In the genomic region with DNA sequence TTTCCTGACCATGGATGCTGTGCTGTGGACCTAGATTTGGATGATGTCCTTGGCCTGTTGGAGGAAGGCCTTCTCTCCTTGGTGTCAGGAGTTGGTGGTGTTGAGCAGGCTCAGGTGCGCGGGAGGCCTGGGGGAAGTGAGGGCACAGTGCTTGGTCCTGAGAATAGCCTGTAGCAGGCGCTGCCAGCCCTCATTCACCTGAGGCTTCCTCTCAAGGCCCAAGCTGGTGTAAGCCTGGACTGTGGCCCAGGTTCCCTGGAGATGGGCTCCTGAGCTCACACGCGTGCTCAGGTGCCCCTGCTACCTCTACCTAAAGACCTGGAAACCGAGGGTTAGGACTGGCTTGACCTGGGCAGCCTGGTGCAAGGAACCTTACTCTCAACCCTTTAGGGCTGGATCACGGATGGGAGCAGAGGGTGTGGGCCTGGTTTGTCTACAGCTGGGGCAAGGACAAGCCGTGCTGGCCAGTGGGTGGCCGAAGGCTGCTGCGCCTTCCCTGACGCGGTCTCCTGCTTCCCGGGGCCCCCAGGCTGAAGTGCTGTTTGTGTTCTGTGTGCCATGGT, we compare ENCODE assay signal across 10 cellular contexts. TPM values are rescaled to one million over a fixed set of nuclear protein-coding genes. Genes with fewer than 3 reads are reported as not detected.
A peak's percentile ranks its signal among the peaks of the same experiment; 100 is the strongest.
DNase-seq lines count a peak whose midpoint lies in the region; ATAC-seq and TF ChIP-seq lines count a peak whose summit lies in the region.
"Had no signal": no experiment of that assay in that cellular context is flagged by ENCODE, and none has a peak within 500 bp of the region (broad histone marks: within the 10 kb centered on the region; RNA-seq: fewer than 3 reads in every experiment).

No MANE protein-coding gene starts in this region.

- no peaks in the 10 kb centered on the region for H3K27me3 ChIP-seq in CD4-positive, alpha-beta T cell (ENCODE audit: control insufficient read depth, insufficient read depth, low read length)
- H3K27me3 ChIP-seq in Loucy (ENCODE audit: insufficient read depth, low read length, poor library complexity, severe bottlenecking) = no peaks in the 10 kb centered on the region
- no peaks in the 10 kb centered on the region for H3K27me3 ChIP-seq in naive thymus-derived CD4-positive, alpha-beta T cell (ENCODE audit: control insufficient read depth in 2 of 2, insufficient read depth in 2 of 2, low read length in 2 of 2)

- no peak overlapping the region for H3K27ac ChIP-seq in CD4-positive, alpha-beta T cell (ENCODE audit: low read depth, low read length)
- no peak overlapping the region for H3K27ac ChIP-seq in naive thymus-derived CD4-positive, alpha-beta T cell (ENCODE audit: low read depth, low read length)

- peak overlapping the region; percentile 93 for H3K4me3 Mint-ChIP-seq in CD4-positive, alpha-beta T cell
- H3K4me3 Mint-ChIP-seq in central memory CD8-positive, alpha-beta T cell = peak overlapping the region; percentile 90
- H3K4me3 Mint-ChIP-seq in naive thymus-derived CD4-positive, alpha-beta T cell = peak overlapping the region; percentile 88 to 96 (median 92)

- no peaks in the 10 kb centered on the region for H3K9me2 ChIP-seq in Loucy (replicated peaks; ENCODE audit: low read depth, low read length)

- peak overlapping the region; percentile 92 for H3K4me2 ChIP-seq in Loucy (ENCODE audit: low read depth, low read length, poor library complexity, severe bottlenecking)

- CTCF ChIA-PET in CD4-positive, alpha-beta T cell (lab: Charles Lee) = interaction anchor here (1.3 kb wide), 1 partner anchor 11 kb away, joined by 4 read pairs; no protein-coding TSS in a partner anchor
- CTCF ChIA-PET in naive thymus-derived CD4-positive, alpha-beta T cell (lab: Charles Lee) = interaction anchor here (0.8 to 1.0 kb wide), 2 partner anchors 49 to 191 kb away, joined by 3 to 4 read pairs; no protein-coding TSS in a partner anchor

- peak overlapping the region; percentile 96 for H3K27ac Mint-ChIP-seq in CD4-positive, alpha-beta T cell
- peak overlapping the region; percentile 86 for H3K27ac Mint-ChIP-seq in central memory CD8-positive, alpha-beta T cell (ENCODE audit: low read depth)
- peak overlapping the region in 8 of 9 donors; percentile 28 to 90 (median 81) for H3K27ac Mint-ChIP-seq in naive thymus-derived CD4-positive, alpha-beta T cell

- H3K9me3 Mint-ChIP-seq in CD4-positive, alpha-beta T cell = no peaks in the 10 kb centered on the region
- no peaks in the 10 kb centered on the region for H3K9me3 Mint-ChIP-seq in central memory CD8-positive, alpha-beta T cell
- H3K9me3 Mint-ChIP-seq in naive thymus-derived CD4-positive, alpha-beta T cell = no peaks in the 10 kb centered on the region

- no peaks in the 10 kb centered on the region for H3K9me3 ChIP-seq in CD4-positive, alpha-beta T cell (ENCODE audit: control insufficient read depth, low read length)
- no peaks in the 10 kb centered on the region for H3K9me3 ChIP-seq in Loucy (ENCODE audit: insufficient read depth, low read depth, low read length)
- no peaks in the 10 kb centered on the region for H3K9me3 ChIP-seq in naive thymus-derived CD4-positive, alpha-beta T cell (ENCODE audit: control insufficient read depth in 2 of 3, low read length in 3 of 3)

- peaks cover 7% of the 10 kb centered on the region for H3K36me3 Mint-ChIP-seq in CD4-positive, alpha-beta T cell (ENCODE audit: low read depth)
- peaks cover 14% of the 10 kb centered on the region for H3K36me3 Mint-ChIP-seq in central memory CD8-positive, alpha-beta T cell (ENCODE audit: insufficient read depth)
- H3K36me3 Mint-ChIP-seq in naive thymus-derived CD4-positive, alpha-beta T cell = peaks cover 0 to 3% (median 0%) of the 10 kb centered on the region in 5 donors

- no peaks in the 10 kb centered on the region for H3K27me3 Mint-ChIP-seq in CD4-positive, alpha-beta T cell
- H3K27me3 Mint-ChIP-seq in central memory CD8-positive, alpha-beta T cell = no peaks in the 10 kb centered on the region
- H3K27me3 Mint-ChIP-seq in naive thymus-derived CD4-positive, alpha-beta T cell = no peaks in the 10 kb centered on the region

- intact Hi-C loops in CD4-positive, alpha-beta T cell (cut with DNase I, micrococcal nuclease) = loop anchor here (5.0 kb wide), 2 partner anchors 35 to 65 kb away; no protein-coding TSS in a partner anchor
- intact Hi-C loops in naive thymus-derived CD4-positive, alpha-beta T cell (cut with micrococcal nuclease) = loop anchor here in 1 of 2 donors (2.0 kb wide), 1 partner anchor 20 kb away; no protein-coding TSS in a partner anchor

- H3K36me3 ChIP-seq in Loucy (ENCODE audit: insufficient read depth, low read length) = no peaks in the 10 kb centered on the region
- no peaks in the 10 kb centered on the region for H3K36me3 ChIP-seq in naive thymus-derived CD4-positive, alpha-beta T cell (ENCODE audit: control insufficient read depth in 2 of 3, insufficient read depth in 3 of 3, low read length in 3 of 3)

- H3K4me1 ChIP-seq in Loucy (ENCODE audit: insufficient read depth, low read length, poor library complexity, severe bottlenecking) = peaks cover 27% of the 10 kb centered on the region
- H3K4me1 ChIP-seq in naive thymus-derived CD4-positive, alpha-beta T cell (ENCODE audit: control insufficient read depth in 2 of 2, insufficient read depth in 2 of 2, low read length in 2 of 2) = peaks cover 23 to 24% of the 10 kb centered on the region in 2 donors

- H4K20me1 ChIP-seq in Loucy (ENCODE audit: insufficient read depth, low read length, poor library complexity, severe bottlenecking) = peaks cover 4% of the 10 kb centered on the region

- no peaks in the 10 kb centered on the region for H3F3A ChIP-seq in Loucy (ENCODE audit: low read depth)

- peak overlapping the region; percentile 79 for H3K4me3 ChIP-seq in Loucy (ENCODE audit: low read length, poor library complexity, severe bottlenecking)
- peak overlapping the region; percentile 71 for H3K4me3 ChIP-seq in naive thymus-derived CD4-positive, alpha-beta T cell (ENCODE audit: low read length)

- H2AFZ ChIP-seq in Loucy (ENCODE audit: low read length) = no peak overlapping the region

- POLR2A ChIA-PET in CD4-positive, alpha-beta T cell (lab: Charles Lee) = no interaction called here
- POLR2A ChIA-PET in naive thymus-derived CD4-positive, alpha-beta T cell (lab: Charles Lee) = no interaction called here

- peaks cover 27% of the 10 kb centered on the region; the same call in 1 of the 2 replicates for H3K79me2 ChIP-seq in Loucy (ENCODE audit: insufficient read depth, low read length)

- no peak for DNase-seq in CD4-positive, alpha-beta T cell
- no peak for DNase-seq in central memory CD8-positive, alpha-beta T cell (ENCODE audit: low spot score in 2 of 2)
- DNase-seq in naive thymus-derived CD4-positive, alpha-beta T cell = no peak
- no peak for DNase-seq in ureter (ENCODE audit: low spot score)
- no peak for DNase-seq in central memory CD4-positive, alpha-beta T cell
- no peak for DNase-seq in NCI-H748 (lab: John Stamatoyannopoulos, UW; ENCODE audit: unreplicated experiment)
- no peak for DNase-seq in HUDEP-2 (lab: John Stamatoyannopoulos, UW; ENCODE audit: unreplicated experiment in 76 of 76)
- DNase-seq: effector CD8-positive, alpha-beta T cell; NCI-H1417 had no signal

- H3K9ac ChIP-seq in Loucy (ENCODE audit: low read depth, low read length, poor library complexity, severe bottlenecking) = peak overlapping the region; percentile 92

- no peak for TF ChIP-seq CTCF in CD4-positive, alpha-beta T cell (IDR thresholded peaks at IDR 0.05)
- peak; percentile 39 for TF ChIP-seq CTCF in Loucy (conservative IDR thresholded peaks at IDR 0.05; ENCODE audit: low read length)

- H3K4me1 Mint-ChIP-seq in CD4-positive, alpha-beta T cell (ENCODE audit: low read depth) = peaks cover 28% of the 10 kb centered on the region
- peaks cover 28% of the 10 kb centered on the region for H3K4me1 Mint-ChIP-seq in central memory CD8-positive, alpha-beta T cell
- H3K4me1 Mint-ChIP-seq in naive thymus-derived CD4-positive, alpha-beta T cell = peaks cover 22 to 35% (median 28%) of the 10 kb centered on the region in 7 donors

- no peak for ATAC-seq in CD4-positive, alpha-beta T cell (ENCODE audit: poor library complexity)
- ATAC-seq in central memory CD8-positive, alpha-beta T cell (replicated peaks; ENCODE audit: extremely low read depth, poor library complexity, severe bottlenecking) = no peak
- ATAC-seq in naive thymus-derived CD4-positive, alpha-beta T cell = no peak

RNA-seq across cellular contexts. Expression of a gene that starts 7.8 kb away (rescaled TPM):
- total RNA-seq in CD4-positive, alpha-beta T cell = 10 to 100 TPM; 13.9 to 15.6 TPM
- total RNA-seq in naive thymus-derived CD4-positive, alpha-beta T cell = 10 to 100 TPM; 13.9 to 48.5 (median 15.6) TPM
- polyA plus RNA-seq in naive thymus-derived CD4-positive, alpha-beta T cell = 1 to 10 TPM; 2.1 to 2.8 TPM
- 34.9 TPM for total RNA-seq in ureter
